In genomic region chr16:10509534-10510025, GRCh38 we compare ENCODE assay signal across 8 cellular contexts.
DNase-seq lines count a peak whose midpoint lies in the region; ATAC-seq and TF ChIP-seq lines count a peak whose summit lies in the region.

No MANE protein-coding gene starts in this region.

- no peak overlapping the region for H3K27ac Mint-ChIP-seq in activated CD4-positive, alpha-beta T cell treated with anti-CD3 and anti-CD28 coated beads, Interleukin-2, amount 10 ng/mL, durations not matched to agents 24 days and 14 days

- H3K9me3 Mint-ChIP-seq in activated CD4-positive, alpha-beta T cell treated with anti-CD3 and anti-CD28 coated beads, Interleukin-2, amount 10 ng/mL, durations not matched to agents 24 days and 14 days: no peaks in the 10 kb centered on the region

- WGBS in right lobe of liver (ENCODE audit: insufficient coverage, low coverage, low lambda C conversion rate, missing lambda C conversion rate): 16% methylated on average over 6 of the region's 6 CpGs

- DNase-seq in Ammon's horn (ENCODE audit: low spot score) (peak; percentile 94), GM19238 (ENCODE audit: insufficient read length, low spot score) (peak; percentile 63), NCI-H526 (lab: John Stamatoyannopoulos, UW) (peak; percentile 71 to 94), dedifferentiated amniotic fluid mesenchymal stem cell (ENCODE audit: extremely low spot score) (peak; percentile 69), right lobe of liver (peak; percentile 49 to 88 (median 71))
- peak; percentile 90 for DNase-seq in activated CD4-positive, alpha-beta T cell treated with anti-CD3 and anti-CD28 coated beads, Interleukin-2, amount 10 ng/mL, durations not matched to agents 24 days and 14 days
- DNase-seq in stimulated activated CD8-positive, alpha-beta memory T cell treated with anti-CD3 and anti-CD28 coated beads, Interleukin-12 subunit alpha, Interleukin-12 subunit beta, amount 100 ng/mL, for 4 hours (ENCODE audit: low read depth): peak; percentile 9

- H3K36me3 ChIP-seq in right lobe of liver: no peaks in the 10 kb centered on the region

- peaks cover 0 to 29% (median 5%) of the 10 kb centered on the region in 4 donors for H3K4me1 ChIP-seq in right lobe of liver

- peaks cover 15% of the 10 kb centered on the region for H3K4me1 Mint-ChIP-seq in activated CD4-positive, alpha-beta T cell treated with anti-CD3 and anti-CD28 coated beads, Interleukin-2, amount 10 ng/mL, durations not matched to agents 24 days and 14 days

- H3K27ac ChIP-seq in right lobe of liver: peak overlapping the region in 2 of 3 donors; percentile 62 to 64

- no peak overlapping the region for H3K4me3 Mint-ChIP-seq in activated CD4-positive, alpha-beta T cell treated with anti-CD3 and anti-CD28 coated beads, Interleukin-2, amount 10 ng/mL, durations not matched to agents 24 days and 14 days

- peak; percentile 86 to 94 (median 88) for TF ChIP-seq CTCF in right lobe of liver (IDR thresholded peaks at IDR 0.05)

- peak overlapping the region in 1 of 3 donors; percentile 24 for H3K4me3 ChIP-seq in right lobe of liver

- peaks cover 8% of the 10 kb centered on the region for H3K27me3 Mint-ChIP-seq in activated CD4-positive, alpha-beta T cell treated with anti-CD3 and anti-CD28 coated beads, Interleukin-2, amount 10 ng/mL, durations not matched to agents 24 days and 14 days

- no peaks in the 10 kb centered on the region for H3K27me3 ChIP-seq in right lobe of liver

- no peaks in the 10 kb centered on the region for H3K9me3 ChIP-seq in right lobe of liver

- intact Hi-C loops in activated CD4-positive, alpha-beta T cell treated with anti-CD3 and anti-CD28 coated beads, Interleukin-2, amount 10 ng/mL, durations not matched to agents 24 days and 14 days (cut with micrococcal nuclease): loop anchor here (1.0 to 5.0 kb wide), 4 partner anchors 122 to 1942 kb away; partner anchors contain the start of gene ATF7IP2
- intact Hi-C loops in right lobe of liver (cut with DNase I): loop anchor here (5.0 to 10.0 kb wide), 4 partner anchors 192 to 255 kb away; no protein-coding TSS in a partner anchor

- no peak for TF ChIP-seq POLR2A in right lobe of liver (IDR thresholded peaks at IDR 0.05)

- no peaks in the 10 kb centered on the region for H3K36me3 Mint-ChIP-seq in activated CD4-positive, alpha-beta T cell treated with anti-CD3 and anti-CD28 coated beads, Interleukin-2, amount 10 ng/mL, durations not matched to agents 24 days and 14 days (ENCODE audit: low read depth)

- ATAC-seq in HG03439 (IDR thresholded peaks at IDR 0.05; ENCODE audit: unreplicated experiment) (peak; percentile 68), right lobe of liver (peak; percentile 94 to 96 (median 94))

Comparison
In these comparisons a context has a peak if more than half of its experiments do, and no peak if none do; other contexts are left out.
1. DNase-seq: peak in every context shown above with its lines; median percentile 94 in Ammon's horn; 90 in activated CD4-positive, alpha-beta T cell treated with anti-CD3 and anti-CD28 coated beads, Interleukin-2, amount 10 ng/mL, durations not matched to agents 24 days and 14 days; 82 in NCI-H526; 71 in right lobe of liver; 69 in dedifferentiated amniotic fluid mesenchymal stem cell; 63 in GM19238; 9 in stimulated activated CD8-positive, alpha-beta memory T cell treated with anti-CD3 and anti-CD28 coated beads, Interleukin-12 subunit alpha, Interleukin-12 subunit beta, amount 100 ng/mL, for 4 hours.